In genomic region chr19:10450191-10450852, GRCh38 we compare ENCODE assay signal across 15 cellular contexts.
"Had no signal": no experiment of that assay in that cellular context is flagged by ENCODE, and none has a peak within 500 bp of the region (broad histone marks: within the 10 kb centered on the region; RNA-seq: fewer than 3 reads in every experiment).

No MANE protein-coding gene starts in this region.

- H3K36me3 ChIP-seq: right lobe of liver had no signal

- DNase-seq: cerebellar nuclear complex; dermis blood vessel endothelial cell; heart right ventricle; hypothalamus; kidney glomerular epithelial cell; naive thymus-derived CD8-positive, alpha-beta T cell; nucleus accumbens; retina; right lobe of liver; stimulated activated CD4-positive, alpha-beta T cell treated with anti-CD3 and anti-CD28 coated beads, Interleukin-4, amount 100 ng/mL, for 1 hour; stomach; trophoblast cell had no signal

- H3K27me3 ChIP-seq: heart right ventricle, pancreas, right lobe of liver, stomach had no signal

- H3K27ac ChIP-seq: heart right ventricle, pancreas, right lobe of liver, stomach, thoracic aorta had no signal

- H3K9me3 ChIP-seq: heart right ventricle, pancreas, right lobe of liver, stomach, thoracic aorta had no signal

- H3K4me1 ChIP-seq: heart right ventricle, pancreas, right lobe of liver, stomach had no signal

- ATAC-seq: naive thymus-derived CD8-positive, alpha-beta T cell; stimulated activated memory B cell treated with anti-CD40 and anti-IgM and Interleukin-4, amounts not matched to agents 10 μg/mL and 1 μg/mL and 100 μg/mL, for 72 hours had no signal

- H3K4me3 ChIP-seq: heart right ventricle, pancreas, right lobe of liver, stomach, thoracic aorta had no signal
